ENCODE assay signal across 1 cellular context in genomic region chr1:243345205-243345604, GRCh38.
TF ChIP-seq lines count a peak whose summit lies in the region.

No MANE protein-coding gene starts in this region.

TF ChIP-seq in WTC11, 78 proteins besides CTCF, POLR2A, EP300 and RAD21 (continued from another document):
- TF ChIP-seq ZMAT4 (CRISPR knock-in tag; IDR thresholded peaks at IDR 0.05) (no peak), HMGXB4 (CRISPR knock-in tag; IDR thresholded peaks at IDR 0.05) (no peak), ATF2 (CRISPR knock-in tag; IDR thresholded peaks at IDR 0.05; ENCODE audit: borderline replicate concordance, low read depth) (no peak), ESRRA (CRISPR knock-in tag; IDR thresholded peaks at IDR 0.05; ENCODE audit: borderline replicate concordance) (no peak), RELA (CRISPR knock-in tag; IDR thresholded peaks at IDR 0.05; ENCODE audit: borderline replicate concordance) (no peak), STAT6 (CRISPR knock-in tag; conservative IDR thresholded peaks at IDR 0.05; ENCODE audit: low read depth) (no peak), SP1 (CRISPR knock-in tag; conservative IDR thresholded peaks at IDR 0.05) (no peak), PRRX2 (CRISPR knock-in tag; IDR thresholded peaks at IDR 0.05) (no peak), PREB (CRISPR knock-in tag; IDR thresholded peaks at IDR 0.05; ENCODE audit: borderline replicate concordance) (no peak), IRF1 (CRISPR knock-in tag; IDR thresholded peaks at IDR 0.05) (no peak), ZNF281 (CRISPR knock-in tag; IDR thresholded peaks at IDR 0.05) (no peak)
